ENCODE assay signal across 8 cellular contexts in the genomic region with DNA sequence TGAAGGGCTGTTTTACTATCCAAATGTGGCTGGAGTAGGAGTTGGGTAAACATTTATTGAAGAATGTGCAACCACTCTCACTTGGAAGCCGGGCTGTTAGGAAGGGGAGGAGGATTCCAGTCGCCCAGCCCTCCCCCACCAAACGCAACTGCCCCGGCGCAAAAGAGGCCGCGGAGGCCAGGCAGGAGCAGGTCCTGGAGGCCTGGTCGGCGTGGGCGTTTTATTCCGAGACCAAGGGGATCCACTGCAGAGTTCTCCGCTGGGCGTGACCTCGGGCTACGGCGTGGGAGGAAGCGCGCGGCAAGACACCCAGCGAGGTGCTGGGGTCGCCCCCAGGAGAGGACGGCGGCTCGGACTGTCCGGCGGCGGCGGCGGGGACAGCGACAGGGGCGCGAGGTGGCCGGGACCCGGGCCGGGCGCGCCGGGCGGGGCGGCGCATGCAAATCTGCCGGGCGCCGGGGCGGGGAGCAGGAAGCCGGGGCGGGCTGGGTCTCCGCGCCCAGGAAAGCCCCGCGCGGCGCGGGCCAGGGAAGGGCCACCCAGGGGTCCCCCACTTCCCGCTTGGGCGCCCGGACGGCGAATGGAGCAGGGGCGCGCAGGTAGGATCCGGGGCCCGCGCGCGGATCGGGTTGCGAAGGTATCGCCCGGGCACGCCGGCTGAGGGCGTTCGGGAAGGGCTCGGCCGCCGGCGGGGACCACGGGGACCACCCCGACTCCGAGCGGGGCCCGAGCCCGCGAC. TPM values are rescaled to one million over a fixed set of nuclear protein-coding genes. Genes with fewer than 3 reads are reported as not detected.
A peak's percentile ranks its signal among the peaks of the same experiment; 100 is the strongest.
DNase-seq lines count a peak whose midpoint lies in the region; ATAC-seq and TF ChIP-seq lines count a peak whose summit lies in the region.

A gene (plus strand): TSS at position 553 of the 739 bp plus-strand sequence. CDS start 26,230 bp downstream, outside the sequence.

- H3K4me1 ChIP-seq in foreskin keratinocyte: peaks cover 21% of the 10 kb centered on the region
- H3K4me1 ChIP-seq in osteoblast (ENCODE audit: insufficient read depth, low read length): peaks cover 46% of the 10 kb centered on the region
- H3K4me1 ChIP-seq in thyroid gland: peaks cover 5 to 34% of the 10 kb centered on the region in 2 donors

- peaks cover 46% of the 10 kb centered on the region for H3K79me2 ChIP-seq in osteoblast (ENCODE audit: insufficient read depth, low read length)

- peaks cover 8% of the 10 kb centered on the region for H3K36me3 ChIP-seq in osteoblast (ENCODE audit: insufficient read depth, low read length)
- H3K36me3 ChIP-seq in thyroid gland: no peaks in the 10 kb centered on the region

- intact Hi-C loops in thyroid gland (cut with DNase I): no loop called here

- H3K4me2 ChIP-seq in osteoblast (ENCODE audit: insufficient read depth, low read length): peak within 1 kb of the TSS; percentile 73

- H3K4me3 ChIP-seq in HFF-Myc (replicated peaks; ENCODE audit: low read depth, low read length): peak within 1 kb of the TSS; percentile 59
- peak within 1 kb of the TSS; percentile 89 for H3K4me3 ChIP-seq in osteoblast (ENCODE audit: insufficient read depth, low read length)
- peak within 1 kb of the TSS; percentile 66 to 87 (median 69) for H3K4me3 ChIP-seq in thyroid gland (replicated peaks in 1 of 3)

- H3K27me3 ChIP-seq in foreskin keratinocyte (no peaks in the 10 kb centered on the region), osteoblast (ENCODE audit: insufficient read depth, low read length) (no peaks in the 10 kb centered on the region), thyroid gland (no peaks in the 10 kb centered on the region)

- TF ChIP-seq POLR2A in thyroid gland (IDR thresholded peaks at IDR 0.05): peak in 1 of 2 donors; percentile 58

- peaks cover 9% of the 10 kb centered on the region for H4K20me1 ChIP-seq in osteoblast (ENCODE audit: insufficient read depth, low read length)

- peak; percentile 0 for ATAC-seq in foreskin keratinocyte

- WGBS in thyroid gland, 2 donors: 0% methylated on average over 7 to 37 of the region's 85 CpGs

- DNase-seq in GF-D8 (lab: John Stamatoyannopoulos, UW) (peak; percentile 20), HFF-Myc (ENCODE audit: extremely low read depth, low read depth) (peak; percentile 17), foreskin keratinocyte (no peak), osteoblast (ENCODE audit: insufficient read length, low spot score, missing footprints) (peak; percentile 96), thyroid gland (peak; percentile 70 to 73), SKM-1 treated with dmso at 0.1 percent for 144 hours (lab: John Stamatoyannopoulos, UW; ENCODE audit: unreplicated experiment) (no peak)
- peak; percentile 55 for DNase-seq in activated effector memory CD4-positive, alpha-beta T cell treated with Interleukin-2 at 50 U/mL for 16 hours

- H3K9me3 ChIP-seq in osteoblast (ENCODE audit: low read depth, low read length) (no peaks in the 10 kb centered on the region), thyroid gland (no peaks in the 10 kb centered on the region)

- H2AFZ ChIP-seq in osteoblast (ENCODE audit: low read length): peak within 1 kb of the TSS; percentile 24

- TF ChIP-seq CTCF in HFF-Myc (IDR thresholded peaks at IDR 0.05; ENCODE audit: low read depth, low read length, missing control alignments) (no peak), foreskin keratinocyte (conservative IDR thresholded peaks at IDR 0.05) (no peak), osteoblast (IDR thresholded peaks at IDR 0.05; ENCODE audit: extremely low read depth, low read depth, low read length) (no peak), thyroid gland (IDR thresholded peaks at IDR 0.05) (no peak)

- H3K27ac ChIP-seq in foreskin keratinocyte: peak within 1 kb of the TSS; percentile 85
- H3K27ac ChIP-seq in osteoblast (ENCODE audit: low read depth, low read length): peak within 1 kb of the TSS; percentile 94
- peak within 1 kb of the TSS; percentile 83 to 93 (median 92) for H3K27ac ChIP-seq in thyroid gland

TF ChIP-seq in PFSK-1, 5 proteins besides CTCF, POLR2A, EP300 and RAD21:
- no peak for TF ChIP-seq TAF1 (IDR thresholded peaks at IDR 0.05; ENCODE audit: borderline replicate concordance, insufficient read depth, low read length)
- TF ChIP-seq FOXP2 (optimal IDR thresholded peaks at IDR 0.05; ENCODE audit: borderline replicate concordance, extremely low read depth, extremely low read length, insufficient read depth): peak; percentile 25

RNA-seq across cellular contexts. Expression of the gene that starts here (rescaled TPM):
- 23.4 TPM for polyA plus RNA-seq in PFSK-1 (2012; ENCODE audit: insufficient read length, low read depth)
- 78.4 and 83.6 TPM in 2 replicates for total RNA-seq in foreskin keratinocyte
- 50.4 and 57.1 TPM in 2 replicates for polyA plus RNA-seq in foreskin keratinocyte
- 28.0 and 32.9 TPM in 2 replicates for total RNA-seq in osteoblast
- 10 to 100 TPM; 18.5 to 42.5 (median 21.7) TPM for total RNA-seq in thyroid gland

Comparison
In these comparisons a context has a peak if more than half of its experiments do, and no peak if none do; other contexts are left out.
1. DNase-seq: peak in GF-D8 (single experiment), HFF-Myc (single experiment), activated effector memory CD4-positive, alpha-beta T cell treated with Interleukin-2 at 50 U/mL for 16 hours (single experiment), osteoblast (single experiment) and thyroid gland (2 of 2); none in foreskin keratinocyte (0 of 2) and SKM-1 treated with dmso at 0.1 percent for 144 hours (single experiment).
2. Peak in every context shown above with its lines, with median percentiles within 50 percentile points of each other: H3K4me3 ChIP-seq and H3K27ac ChIP-seq.